8 cellular contexts compared by ENCODE assay signal in genomic region chr19:662207-662961, GRCh38. TPM values are rescaled to one million over a fixed set of nuclear protein-coding genes. Genes with fewer than 3 reads are reported as not detected.
DNase-seq lines count a peak whose midpoint lies in the region; ATAC-seq and TF ChIP-seq lines count a peak whose summit lies in the region.

No MANE protein-coding gene starts in this region.

- H3K9me3 Mint-ChIP-seq in Caco-2 (ENCODE audit: unreplicated experiment) (no peaks in the 10 kb centered on the region), progenitor cell of endocrine pancreas (ENCODE audit: low read depth) (no peaks in the 10 kb centered on the region)

- POLR2A ChIA-PET in Caco-2 (lab: Charles Lee) = interaction anchor here (1.1 to 1.4 kb wide), 3 partner anchors 17 to 90 kb away, joined by 3 to 11 read pairs (median 5); partner anchors contain the start of gene MISP

- H3K4me1 ChIP-seq in Caco-2 = peaks cover 27% of the 10 kb centered on the region

- no peaks in the 10 kb centered on the region for H3K9me3 ChIP-seq in Caco-2

- H3K36me3 ChIP-seq in Caco-2 (ENCODE audit: control insufficient read depth, insufficient read depth, low read length) = peaks cover 3% of the 10 kb centered on the region

- BruUV-seq in Caco-2 (replicated peaks; lab: Mats Ljungman, UMichigan) = no TSS peak

- intact Hi-C loops in Caco-2 (cut with micrococcal nuclease; ENCODE audit: unreplicated experiment) = loop anchor here (2.0 to 5.0 kb wide), 2 partner anchors 18 to 90 kb away; partner anchors contain the start of gene MISP

- H3K36me3 Mint-ChIP-seq in Caco-2 (ENCODE audit: insufficient read depth, unreplicated experiment) (peaks cover 39% of the 10 kb centered on the region), progenitor cell of endocrine pancreas (ENCODE audit: insufficient read depth) (no peaks in the 10 kb centered on the region)

- H3K27me3 Mint-ChIP-seq in Caco-2 (ENCODE audit: insufficient read depth, unreplicated experiment) (no peaks in the 10 kb centered on the region), progenitor cell of endocrine pancreas (no peaks in the 10 kb centered on the region)

- ATAC-seq in GM21528 (IDR thresholded peaks at IDR 0.05; ENCODE audit: low FRiP score, unreplicated experiment) = peak; percentile 13
- ATAC-seq in HG02610 (IDR thresholded peaks at IDR 0.05; ENCODE audit: unreplicated experiment) = no peak

- no peak for TF ChIP-seq CTCF in Caco-2 (IDR thresholded peaks at IDR 0.05; ENCODE audit: insufficient read depth in 1 of 2, low read depth in 1 of 2, low read length in 1 of 2, severe bottlenecking in 1 of 2, unreplicated experiment in 1 of 2)
- no peak for TF ChIP-seq CTCF in fibroblast of the aortic adventitia (IDR thresholded peaks at IDR 0.05; ENCODE audit: insufficient read depth, low read length)
- TF ChIP-seq CTCF in progenitor cell of endocrine pancreas (IDR thresholded peaks at IDR 0.05; ENCODE audit: unreplicated experiment) = no peak

- H3K4me1 Mint-ChIP-seq in Caco-2 (ENCODE audit: low read depth, unreplicated experiment) (no peaks in the 10 kb centered on the region), progenitor cell of endocrine pancreas (ENCODE audit: low read depth) (peaks cover 18% of the 10 kb centered on the region)

- H3K4me3 Mint-ChIP-seq in Caco-2 (ENCODE audit: unreplicated experiment) (peak overlapping the region; percentile 80), progenitor cell of endocrine pancreas (ENCODE audit: low read depth) (peak overlapping the region; percentile 74)

- DNase-seq in Caco-2 = peak in 1 of 2 experiments; percentile 51
- peak; percentile 78 for DNase-seq in NCI-H69 (lab: John Stamatoyannopoulos, UW)
- DNase-seq in activated T-cell treated with anti-CD3 and anti-CD28 coated beads, Interleukin-2, amount 50 U/mL, for 48 hours = peak; percentile 81 to 82
- peak; percentile 19 for DNase-seq in fibroblast of the aortic adventitia (ENCODE audit: low read depth)
- DNase-seq in progenitor cell of endocrine pancreas (ENCODE audit: low spot score, unreplicated experiment) = no peak
- no peak for DNase-seq in globus pallidus (ENCODE audit: low spot score)

- H3K27ac Mint-ChIP-seq in Caco-2 (ENCODE audit: unreplicated experiment) = peak overlapping the region; percentile 76
- H3K27ac Mint-ChIP-seq in progenitor cell of endocrine pancreas = peak overlapping the region; percentile 92

- H3K27me3 ChIP-seq in Caco-2 (replicated peaks; ENCODE audit: control insufficient read depth, insufficient read depth, low read length) = no peaks in the 10 kb centered on the region

- H3K4me3 ChIP-seq in Caco-2 (ENCODE audit: low read depth, low read length) = peak overlapping the region; percentile 96
- H3K4me3 ChIP-seq in fibroblast of the aortic adventitia (ENCODE audit: low read depth, low read length) = peak overlapping the region; percentile 84

- CTCF ChIA-PET in Caco-2 (lab: Charles Lee) = interaction anchor here (0.7 to 1.3 kb wide), 3 partner anchors 13 to 156 kb away, joined by 6 to 8 read pairs (median 7); no protein-coding TSS in a partner anchor

RNA-seq across cellular contexts. Expression of gene RNF126, which starts 0.6 kb away (rescaled TPM):
- 74.6 and 77.9 TPM in 2 replicates for total RNA-seq in Caco-2 (2022)
- 24.5 and 28.9 TPM in 2 replicates for total RNA-seq in fibroblast of the aortic adventitia (ENCODE audit: low replicate concordance)
- total RNA-seq in progenitor cell of endocrine pancreas = 37.3 and 39.2 TPM in 2 replicates

RNA-seq across cellular contexts. Expression of gene FSTL3, which starts 13.8 kb away (rescaled TPM):
- total RNA-seq in Caco-2 (2022) (26.3 and 31.2 TPM in 2 replicates), fibroblast of the aortic adventitia (ENCODE audit: low replicate concordance) (14.8 and 148 TPM in 2 replicates), progenitor cell of endocrine pancreas (13.8 and 14.4 TPM in 2 replicates)

RNA-seq across cellular contexts. Expression of gene FGF22, which starts 22.7 kb away (rescaled TPM):
- total RNA-seq in Caco-2 (2022) (0.68 TPM in 1 of 2 replicates, not detected in the other), fibroblast of the aortic adventitia (ENCODE audit: low replicate concordance) (0.27 TPM in 1 of 2 replicates, not detected in the other), progenitor cell of endocrine pancreas (0.43 and 0.49 TPM in 2 replicates)

RNA-seq across cellular contexts. Expression of gene POLRMT, which starts 29.0 kb away (rescaled TPM):
- total RNA-seq in Caco-2 (2022) = 93.3 and 95.8 TPM in 2 replicates
- total RNA-seq in fibroblast of the aortic adventitia (ENCODE audit: low replicate concordance) = 13.5 and 22.0 TPM in 2 replicates
- total RNA-seq in progenitor cell of endocrine pancreas = 62.9 and 68.4 TPM in 2 replicates

RNA-seq across cellular contexts. Expression of gene PRSS57, which starts 32.9 kb away (rescaled TPM):
- total RNA-seq in Caco-2 (2022) (not detected in 2 replicates), fibroblast of the aortic adventitia (ENCODE audit: low replicate concordance) (not detected in 2 replicates), progenitor cell of endocrine pancreas (not detected in 2 replicates)

Comparison
In these comparisons a context has a peak if more than half of its experiments do, and no peak if none do; other contexts are left out.
1. DNase-seq: peak in NCI-H69 (single experiment), activated T-cell treated with anti-CD3 and anti-CD28 coated beads, Interleukin-2, amount 50 U/mL, for 48 hours (2 of 2) and fibroblast of the aortic adventitia (single experiment); none in progenitor cell of endocrine pancreas (single experiment) and globus pallidus (single experiment).